In genomic region chr13:32254916-32255743, GRCh38 we compare ENCODE assay signal across 13 cellular contexts.
DNase-seq lines count a peak whose midpoint lies in the region; ATAC-seq, FAIRE-seq and TF ChIP-seq lines count a peak whose summit lies in the region.
"Had no signal": no experiment of that assay in that cellular context is flagged by ENCODE, and none has a peak within 500 bp of the region (broad histone marks: within the 10 kb centered on the region; RNA-seq: fewer than 3 reads in every experiment).

No MANE protein-coding gene starts in this region.

- no peak for TF ChIP-seq POLR2A in breast epithelium (IDR thresholded peaks at IDR 0.05)

- peaks cover 5% of the 10 kb centered on the region for H3K36me3 ChIP-seq in breast epithelium
- no peaks in the 10 kb centered on the region for H3K36me3 ChIP-seq in keratinocyte (ENCODE audit: control insufficient read depth in 2 of 2, extremely low read depth in 1 of 2, insufficient read depth in 2 of 2, low read length in 2 of 2)
- H3K36me3 ChIP-seq in skeletal muscle tissue (ENCODE audit: control insufficient read depth in 3 of 3, insufficient read depth in 3 of 3, low read length in 3 of 3): peaks cover 6 to 9% (median 8%) of the 10 kb centered on the region in 3 donors

- no peaks in the 10 kb centered on the region for H3K9me1 ChIP-seq in keratinocyte (ENCODE audit: control insufficient read depth, extremely low read depth, insufficient read depth, low read length)

- dilution Hi-C loops in keratinocyte (cut with MboI; ENCODE audit: extremely low pct_ligation_motif_present, low sequenced_read_pairs): no loop called here

- peak overlapping the region; percentile 67; the same call in 1 of the 2 replicates for H3K27ac ChIP-seq in C4-2B
- H3K27ac ChIP-seq in breast epithelium: peak overlapping the region; percentile 79 to 82
- H3K27ac ChIP-seq in keratinocyte (ENCODE audit: control insufficient read depth, insufficient read depth, low read length): no peak overlapping the region
- H3K27ac ChIP-seq in skeletal muscle tissue (ENCODE audit: low read depth, low read length): peak overlapping the region; percentile 68
- H3K27ac ChIP-seq: WERI-Rb-1 had no signal

- no peak overlapping the region for H2AFZ ChIP-seq in keratinocyte (ENCODE audit: control insufficient read depth, low read length)

- DNase-seq in breast epithelium (ENCODE audit: low spot score in 2 of 2) (no peak), keratinocyte (ENCODE audit: low read depth, low spot score) (no peak), NCI-H524 treated with DMSO at 0.1 percent for 48 hours (lab: John Stamatoyannopoulos, UW) (no peak), hepatic stellate cell (ENCODE audit: low spot score) (no peak)
- DNase-seq: activated gamma-delta T cell treated with Interleukin-2 at 50 U/mL for 16 hours; effector CD4-positive, alpha-beta T cell; WERI-Rb-1 had no signal

- ATAC-seq in HG03135 (IDR thresholded peaks at IDR 0.05; ENCODE audit: unreplicated experiment) (no peak), GM18520 (IDR thresholded peaks at IDR 0.05; ENCODE audit: unreplicated experiment) (no peak)

- H3K27me3 ChIP-seq in breast epithelium (no peaks in the 10 kb centered on the region), keratinocyte (ENCODE audit: control insufficient read depth, extremely low read depth, insufficient read depth, low read length) (no peaks in the 10 kb centered on the region), skeletal muscle tissue (ENCODE audit: control insufficient read depth in 3 of 3, insufficient read depth in 3 of 3, low read length in 3 of 3) (no peaks in the 10 kb centered on the region)

- peak overlapping the region; percentile 82 for H3K4me2 ChIP-seq in keratinocyte (ENCODE audit: control insufficient read depth, extremely low read depth, insufficient read depth, low read depth, low read length)

- no peaks in the 10 kb centered on the region for H3K9me3 ChIP-seq in breast epithelium
- H3K9me3 ChIP-seq in keratinocyte (ENCODE audit: control insufficient read depth, low read depth, low read length): no peaks in the 10 kb centered on the region
- no peaks in the 10 kb centered on the region for H3K9me3 ChIP-seq in skeletal muscle tissue (ENCODE audit: control insufficient read depth in 3 of 3, low read length in 3 of 3)
- H3K9me3 ChIP-seq: mucosa of descending colon had no signal

- peak; percentile 56 for FAIRE-seq in keratinocyte (lab: Jason Lieb, UNC)
- FAIRE-seq: urothelium cell line had no signal

- H3K9ac ChIP-seq in keratinocyte (ENCODE audit: control insufficient read depth, extremely low read depth, insufficient read depth, low read length) (no peak overlapping the region), skeletal muscle tissue (ENCODE audit: low read depth in 1 of 3, low read length in 3 of 3) (peak overlapping the region; percentile 28 to 58 (median 55))

- intact Hi-C loops in breast epithelium (cut with DNase I; ENCODE audit: low total_unique reads): no loop called here

- H3K79me2 ChIP-seq in keratinocyte (ENCODE audit: control insufficient read depth, insufficient read depth, low read length): no peaks in the 10 kb centered on the region

- peak overlapping the region; percentile 23 to 50 (median 39) for H3K4me3 ChIP-seq in breast epithelium
- H3K4me3 ChIP-seq in keratinocyte (ENCODE audit: control insufficient read depth in 2 of 3, extremely low read depth in 1 of 3, insufficient read depth in 2 of 3, low read depth in 1 of 3, low read length in 3 of 3): no peak overlapping the region
- H3K4me3 ChIP-seq in skeletal muscle tissue (ENCODE audit: low read length in 3 of 3): peak overlapping the region; percentile 23 to 52 (median 51)
- H3K4me3 ChIP-seq: mucosa of descending colon had no signal

- no peaks in the 10 kb centered on the region for H4K20me1 ChIP-seq in keratinocyte (ENCODE audit: control insufficient read depth, extremely low read depth, insufficient read depth, low read length)

- no peak for TF ChIP-seq CTCF in C4-2B (conservative IDR thresholded peaks at IDR 0.05)
- no peak for TF ChIP-seq CTCF in breast epithelium (IDR thresholded peaks at IDR 0.05)
- no peak for TF ChIP-seq CTCF in keratinocyte (optimal IDR thresholded peaks at IDR 0.05 in 1 of 3, IDR thresholded peaks at IDR 0.05 in 1 of 3, conservative IDR thresholded peaks at IDR 0.05 in 1 of 3; ENCODE audit: extremely low read depth in 1 of 3, insufficient read depth in 2 of 3, low read length in 3 of 3)

- H3K4me1 ChIP-seq in breast epithelium: no peaks in the 10 kb centered on the region
- H3K4me1 ChIP-seq in keratinocyte (ENCODE audit: control insufficient read depth, extremely low read depth, insufficient read depth, low read length): peaks cover 14% of the 10 kb centered on the region
- peaks cover 0 to 10% (median 9%) of the 10 kb centered on the region in 3 donors for H3K4me1 ChIP-seq in skeletal muscle tissue (ENCODE audit: control insufficient read depth in 3 of 3, insufficient read depth in 3 of 3, low read length in 3 of 3)

Comparison
In these comparisons a context has a peak if more than half of its experiments do, and no peak if none do; other contexts are left out.
1. H3K4me3 ChIP-seq: peak in breast epithelium (3 of 3) and skeletal muscle tissue (3 of 3); none in keratinocyte (0 of 3).